In genomic region chr3:5019411-5020261, GRCh38 we compare ENCODE assay signal across 10 cellular contexts. TPM values are rescaled to one million over a fixed set of nuclear protein-coding genes. Genes with fewer than 3 reads are reported as not detected.
DNase-seq lines count a peak whose midpoint lies in the region; ATAC-seq, FAIRE-seq and TF ChIP-seq lines count a peak whose summit lies in the region.
"Had no signal": no experiment of that assay in that cellular context is flagged by ENCODE, and none has a peak within 500 bp of the region (broad histone marks: within the 10 kb centered on the region; RNA-seq: fewer than 3 reads in every experiment).

No MANE protein-coding gene starts in this region.

- peak; percentile 31 for TF ChIP-seq POLR2A in erythroblast (IDR thresholded peaks at IDR 0.05; ENCODE audit: low read length)

- H3K27ac ChIP-seq in kidney (ENCODE audit: low read depth in 2 of 2, low read length in 2 of 2): no peak overlapping the region
- H3K27ac ChIP-seq: VCaP had no signal

- no peak overlapping the region for H3K9ac ChIP-seq in kidney (ENCODE audit: low read length in 2 of 2)

- no peaks in the 10 kb centered on the region for H3K36me3 ChIP-seq in kidney (ENCODE audit: control insufficient read depth in 1 of 2, insufficient read depth in 2 of 2, low read length in 2 of 2)

- FAIRE-seq in kidney (lab: Jason Lieb, UNC): no peak
- FAIRE-seq: islet of Langerhans had no signal

- intact Hi-C loops in kidney (cut with DNase I): no loop called here

- H3K4me3 ChIP-seq in Jurkat, Clone E6-1 (ENCODE audit: low read length): no peak overlapping the region
- no peak overlapping the region for H3K4me3 ChIP-seq in kidney (ENCODE audit: low read length in 2 of 2)

- no peaks in the 10 kb centered on the region for H3K9me3 ChIP-seq in kidney (ENCODE audit: control insufficient read depth in 1 of 2, low read length in 2 of 2)

- no peak for TF ChIP-seq CTCF in kidney (IDR thresholded peaks at IDR 0.05; ENCODE audit: borderline replicate concordance, extremely low read depth, insufficient read depth)

- peaks cover 0 to 4% of the 10 kb centered on the region in 2 donors for H3K4me1 ChIP-seq in kidney (ENCODE audit: control insufficient read depth in 1 of 2, insufficient read depth in 1 of 2, low read depth in 1 of 2, low read length in 2 of 2)

- no peak for ATAC-seq in GM18502 (IDR thresholded peaks at IDR 0.05; ENCODE audit: poor library complexity, unreplicated experiment)
- no peak for ATAC-seq in GM18861 (IDR thresholded peaks at IDR 0.05; ENCODE audit: unreplicated experiment)

- peak; percentile 90 for DNase-seq in Jurkat, Clone E6-1 (ENCODE audit: low read depth, low spot score)
- DNase-seq in activated CD8-positive, alpha-beta memory T cell treated with anti-CD3 and anti-CD28 coated beads for 1 hour (ENCODE audit: extremely low read depth in 1 of 2, low read depth in 1 of 2): peak; percentile 62 to 67
- DNase-seq in erythroblast (lab: John Stamatoyannopoulos, UW) (peak; percentile 54 to 61), kidney (no peak), D341Med (ENCODE audit: low spot score) (no peak)
- peak; percentile 70 for DNase-seq in stimulated activated CD8-positive, alpha-beta memory T cell treated with anti-CD3 and anti-CD28 coated beads, Interleukin-12 subunit alpha, Interleukin-12 subunit beta, amount 100 ng/mL, for 1 hour (ENCODE audit: low read depth)

RNA-seq across cellular contexts. Expression of gene BHLHE40, which starts 40.4 kb away (rescaled TPM):
- 3.5 TPM for polyA plus RNA-seq in Jurkat, Clone E6-1 (2012; ENCODE audit: insufficient read depth, insufficient read length)
- 147 TPM for total RNA-seq in kidney
- polyA plus RNA-seq in kidney (ENCODE audit: insufficient read depth, low read depth, low replicate concordance): 39.4 TPM

Comparison
In these comparisons a context has a peak if more than half of its experiments do, and no peak if none do; other contexts are left out.
1. DNase-seq: peak in Jurkat, Clone E6-1 (single experiment), activated CD8-positive, alpha-beta memory T cell treated with anti-CD3 and anti-CD28 coated beads for 1 hour (2 of 2), erythroblast (2 of 2) and stimulated activated CD8-positive, alpha-beta memory T cell treated with anti-CD3 and anti-CD28 coated beads, Interleukin-12 subunit alpha, Interleukin-12 subunit beta, amount 100 ng/mL, for 1 hour (single experiment); none in kidney (single experiment) and D341Med (single experiment).